ENCODE assay signal across 26 cellular contexts in genomic region chr13:82833928-82834327, GRCh38.
DNase-seq lines count a peak whose midpoint lies in the region; ATAC-seq, FAIRE-seq and TF ChIP-seq lines count a peak whose summit lies in the region.
"Had no signal": no experiment of that assay in that cellular context is flagged by ENCODE, and none has a peak within 500 bp of the region (broad histone marks: within the 10 kb centered on the region; RNA-seq: fewer than 3 reads in every experiment).

No MANE protein-coding gene starts in this region.

- H3K27ac ChIP-seq in CD4-positive, alpha-beta T cell (ENCODE audit: low read depth, low read length), result no peak overlapping the region
- H3K27ac ChIP-seq: stomach, tibial nerve, VCaP had no signal

- ATAC-seq in CD4-positive, alpha-beta T cell (ENCODE audit: poor library complexity), result no peak
- ATAC-seq: activated T-cell treated with anti-CD3 and anti-CD28 coated beads, Interleukin-2, amount 50 U/mL, for 4 hours; GM12878 had no signal

- no peaks in the 10 kb centered on the region for H3K27me3 Mint-ChIP-seq in CD4-positive, alpha-beta T cell
- H3K27me3 Mint-ChIP-seq: CD4-positive, alpha-beta memory T cell; IgD-negative memory B cell had no signal

- no peaks in the 10 kb centered on the region for H3K4me1 Mint-ChIP-seq in CD4-positive, alpha-beta T cell (ENCODE audit: low read depth)
- H3K4me1 Mint-ChIP-seq: CD4-positive, alpha-beta memory T cell; H9; IgD-negative memory B cell; neural crest cell had no signal

- no peak for DNase-seq in H54 (ENCODE audit: insufficient read length, low spot score)
- peak; percentile 29 for DNase-seq in SHP77 treated with DMSO at 0.1 percent for 48 hours (lab: John Stamatoyannopoulos, UW)
- DNase-seq in fibroblast of gingiva (ENCODE audit: low read depth), result peak; percentile 43
- DNase-seq in retinal pigment epithelial cell (ENCODE audit: low read depth), result peak; percentile 82
- no peak for DNase-seq in NCI-H146 (lab: John Stamatoyannopoulos, UW)
- DNase-seq in CD4-positive, alpha-beta T cell, result no peak
- no peak for DNase-seq in effector CD8-positive, alpha-beta T cell (lab: John Stamatoyannopoulos, UW)
- DNase-seq: activated CD4-positive, alpha-beta T cell treated with anti-CD3 and anti-CD28 coated beads for 48 hours; activated T-cell treated with anti-CD3 and anti-CD28 coated beads, Interleukin-2, amount 50 U/mL, for 4 hours; amygdala; CD4-positive, alpha-beta memory T cell; central memory CD4-positive, alpha-beta T cell; DMS53; glutamatergic neuron; H9; NCI-H2081 treated with DMSO at 0.1 percent for 48 hours; OCI-M1; posterior cingulate gyrus; stimulated activated CD8-positive, alpha-beta memory T cell treated with anti-CD3 and anti-CD28 coated beads, Interleukin-4, amount 100 ng/mL, for 48 hours; stomach had no signal

- H3K4me3 Mint-ChIP-seq in CD4-positive, alpha-beta T cell, result no peak overlapping the region
- H3K4me3 Mint-ChIP-seq: activated T-cell treated with anti-CD3 and anti-CD28 coated beads, Interleukin-2, amount 50 U/mL, for 4 hours; CD4-positive, alpha-beta memory T cell; H9; IgD-negative memory B cell; neural crest cell had no signal

- CTCF ChIA-PET in CD4-positive, alpha-beta T cell (lab: Charles Lee), result no interaction called here

- peak; percentile 82 for FAIRE-seq in H54 (lab: Jason Lieb, UNC)
- FAIRE-seq: GM12878 had no signal

- TF ChIP-seq CTCF in retinal pigment epithelial cell (conservative IDR thresholded peaks at IDR 0.05; ENCODE audit: low read depth, low read length), result no peak
- TF ChIP-seq CTCF in CD4-positive, alpha-beta T cell (IDR thresholded peaks at IDR 0.05), result no peak

- no peaks in the 10 kb centered on the region for H3K36me3 Mint-ChIP-seq in CD4-positive, alpha-beta T cell (ENCODE audit: low read depth)
- H3K36me3 Mint-ChIP-seq: CD4-positive, alpha-beta memory T cell; IgD-negative memory B cell had no signal

- no peaks in the 10 kb centered on the region for H3K27me3 ChIP-seq in CD4-positive, alpha-beta T cell (ENCODE audit: control insufficient read depth, insufficient read depth, low read length)
- H3K27me3 ChIP-seq: stomach, tibial nerve had no signal

- no peak overlapping the region for H3K4me3 ChIP-seq in retinal pigment epithelial cell (ENCODE audit: low read length)
- H3K4me3 ChIP-seq: GM12878, lung, stomach, tibial nerve had no signal

- POLR2A ChIA-PET in CD4-positive, alpha-beta T cell (lab: Charles Lee), result no interaction called here

- peaks cover 2% of the 10 kb centered on the region for H3K9me3 Mint-ChIP-seq in CD4-positive, alpha-beta T cell
- H3K9me3 Mint-ChIP-seq: neural crest cell had no signal

- intact Hi-C loops in CD4-positive, alpha-beta T cell (cut with DNase I, micrococcal nuclease), result no loop called here

- no peak overlapping the region for H3K27ac Mint-ChIP-seq in CD4-positive, alpha-beta T cell
- H3K27ac Mint-ChIP-seq: CD4-positive, alpha-beta memory T cell; H9; IgD-negative memory B cell had no signal

- TF ChIP-seq POLR2A in H54 (IDR thresholded peaks at IDR 0.05; ENCODE audit: low read depth, low read length), result no peak

- H3K9me3 ChIP-seq in CD4-positive, alpha-beta T cell (ENCODE audit: control insufficient read depth, low read length), result no peaks in the 10 kb centered on the region
- H3K9me3 ChIP-seq: tibial nerve had no signal

Comparison
In these comparisons a context has a peak if more than half of its experiments do, and no peak if none do; other contexts are left out.
1. DNase-seq: peak in SHP77 treated with DMSO at 0.1 percent for 48 hours (single experiment), fibroblast of gingiva (single experiment) and retinal pigment epithelial cell (single experiment); none in H54 (single experiment), NCI-H146 (single experiment), CD4-positive, alpha-beta T cell (0 of 10) and effector CD8-positive, alpha-beta T cell (single experiment).